In genomic region chr17:75393523-75394331, GRCh38 we compare ENCODE assay signal across 7 cellular contexts. TPM values are rescaled to one million over a fixed set of nuclear protein-coding genes. Genes with fewer than 3 reads are reported as not detected.
DNase-seq lines count a peak whose midpoint lies in the region; ATAC-seq and TF ChIP-seq lines count a peak whose summit lies in the region.

No MANE protein-coding gene starts in this region.

- no peaks in the 10 kb centered on the region for H3K9me3 ChIP-seq in smooth muscle cell (replicated peaks; ENCODE audit: low read depth)

- CTCF ChIA-PET in WTC11 (lab: Charles Lee), result interaction anchor here (0.6 to 2.9 kb wide), 22 partner anchors 10 to 1697 kb away, joined by 3 to 34 read pairs (median 4); partner anchors contain the start of genes GRB2, MIF4GD, MRPS7 and SLC25A19

- peaks cover 10% of the 10 kb centered on the region for H3F3A ChIP-seq in smooth muscle cell (ENCODE audit: low read depth)

- H3K36me3 ChIP-seq in smooth muscle cell (ENCODE audit: low read depth), result no peaks in the 10 kb centered on the region

- no peak for TF ChIP-seq CTCF in WTC11 (IDR thresholded peaks at IDR 0.05)
- peak; percentile 15 for TF ChIP-seq CTCF in cardiac fibroblast (IDR thresholded peaks at IDR 0.05; ENCODE audit: low read depth, low read length)
- no peak for TF ChIP-seq CTCF in smooth muscle cell (IDR thresholded peaks at IDR 0.05; ENCODE audit: borderline replicate concordance, insufficient read depth, poor library complexity, severe bottlenecking)

- peaks cover 27% of the 10 kb centered on the region for H3K4me1 ChIP-seq in smooth muscle cell (ENCODE audit: low read depth)

- POLR2A ChIA-PET in WTC11 (lab: Charles Lee), result interaction anchor here (0.5 to 2.5 kb wide), 21 partner anchors 10 to 1303 kb away, joined by 3 to 12 read pairs (median 5); partner anchors contain the start of genes GGA3, GRB2, MIF4GD and SLC25A19

- no peaks in the 10 kb centered on the region for H3K27me3 ChIP-seq in smooth muscle cell (ENCODE audit: low read depth)

- H3K4me3 Mint-ChIP-seq in WTC11, result peak overlapping the region; percentile 94
- peak overlapping the region; percentile 93 to 98 (median 94) for H3K4me3 Mint-ChIP-seq in immature natural killer cell

- H3K9ac ChIP-seq in smooth muscle cell (ENCODE audit: low read depth), result peak overlapping the region; percentile 64

- peaks cover 92% of the 10 kb centered on the region for H3K79me2 ChIP-seq in smooth muscle cell (ENCODE audit: low read depth)

- ATAC-seq in GM18517 (IDR thresholded peaks at IDR 0.05; ENCODE audit: unreplicated experiment) (peak; percentile 64), HG03108 (IDR thresholded peaks at IDR 0.05; ENCODE audit: unreplicated experiment) (peak; percentile 74), WTC11 (peak; percentile 97)

- peak overlapping the region; percentile 76 for H2AFZ ChIP-seq in smooth muscle cell (ENCODE audit: low read depth)

- H3K4me2 ChIP-seq in smooth muscle cell, result peak overlapping the region; percentile 87

- DNase-seq in NCI-H2196 treated with DMSO at 0.1 percent for 48 hours (lab: John Stamatoyannopoulos, UW; ENCODE audit: unreplicated experiment), result peak; percentile 94
- DNase-seq in WTC11 (ENCODE audit: low spot score), result peak; percentile 100
- DNase-seq in cardiac fibroblast (ENCODE audit: low read depth in 2 of 2), result peak; percentile 98 to 99
- peak; percentile 83 to 85 (median 85) for DNase-seq in immature natural killer cell
- peak; percentile 90 for DNase-seq in smooth muscle cell (lab: John Stamatoyannopoulos, UW; ENCODE audit: unreplicated experiment)

- H3K27ac ChIP-seq in smooth muscle cell (ENCODE audit: low read depth), result peak overlapping the region; percentile 71

- H3K36me3 Mint-ChIP-seq in WTC11 (peaks cover 17% of the 10 kb centered on the region; the same call in 1 of the 2 replicates), immature natural killer cell (peaks cover 2 to 4% (median 4%) of the 10 kb centered on the region in 3 donors)

- 2% methylated on average over 21 of the region's 28 CpGs for WGBS in smooth muscle cell (ENCODE audit: low lambda C conversion rate)

- H4K20me1 ChIP-seq in smooth muscle cell (ENCODE audit: low read depth), result peaks cover 34% of the 10 kb centered on the region

- H3K27ac Mint-ChIP-seq in WTC11 (peak overlapping the region; percentile 95), immature natural killer cell (peak overlapping the region; percentile 82 to 93 (median 91))

- H3K4me3 ChIP-seq in cardiac fibroblast (replicated peaks in 1 of 2; ENCODE audit: low read depth in 2 of 2, low read length in 2 of 2), result peak overlapping the region; percentile 69 to 70
- H3K4me3 ChIP-seq in smooth muscle cell, result peak overlapping the region; percentile 68

- H3K27me3 Mint-ChIP-seq in WTC11 (ENCODE audit: low read depth), result peaks cover 2% of the 10 kb centered on the region; the same call in 1 of the 2 replicates
- peaks cover 0 to 5% (median 5%) of the 10 kb centered on the region in 3 donors for H3K27me3 Mint-ChIP-seq in immature natural killer cell (ENCODE audit: low read depth in 3 of 3)

- no peaks in the 10 kb centered on the region for H3K9me3 Mint-ChIP-seq in WTC11
- no peaks in the 10 kb centered on the region for H3K9me3 Mint-ChIP-seq in immature natural killer cell

- H3K4me1 Mint-ChIP-seq in WTC11 (peaks cover 42% of the 10 kb centered on the region), immature natural killer cell (peaks cover 73 to 89% of the 10 kb centered on the region in 2 donors)

TF ChIP-seq in WTC11, 78 proteins besides CTCF, POLR2A, EP300 and RAD21 (continues in another document):
- TF ChIP-seq ATF1 (CRISPR knock-in tag; IDR thresholded peaks at IDR 0.05), result no peak
- no peak for TF ChIP-seq ATF6 (CRISPR knock-in tag; IDR thresholded peaks at IDR 0.05)
- no peak for TF ChIP-seq NFATC4 (CRISPR knock-in tag; IDR thresholded peaks at IDR 0.05)
- no peak for TF ChIP-seq NR2C2 (CRISPR knock-in tag; IDR thresholded peaks at IDR 0.05)
- no peak for TF ChIP-seq E2F4 (CRISPR knock-in tag; IDR thresholded peaks at IDR 0.05; ENCODE audit: borderline replicate concordance, low read depth)
- TF ChIP-seq AR (CRISPR knock-in tag; IDR thresholded peaks at IDR 0.05), result no peak
- TF ChIP-seq ZNF423 (CRISPR knock-in tag; IDR thresholded peaks at IDR 0.05), result no peak
- no peak for TF ChIP-seq ZNF219 (CRISPR knock-in tag; IDR thresholded peaks at IDR 0.05; ENCODE audit: borderline replicate concordance)
- no peak for TF ChIP-seq NR3C1 (CRISPR knock-in tag; conservative IDR thresholded peaks at IDR 0.05; ENCODE audit: low read depth)
- TF ChIP-seq ETV6 (CRISPR knock-in tag; IDR thresholded peaks at IDR 0.05), result peak; percentile 97
- TF ChIP-seq CDX4 (CRISPR knock-in tag; IDR thresholded peaks at IDR 0.05; ENCODE audit: borderline replicate concordance), result no peak
- TF ChIP-seq MAX (CRISPR knock-in tag; IDR thresholded peaks at IDR 0.05), result peak; percentile 43; the same call in 1 of the 2 replicates
- no peak for TF ChIP-seq ATF2 (CRISPR knock-in tag; IDR thresholded peaks at IDR 0.05; ENCODE audit: borderline replicate concordance, low read depth)
- TF ChIP-seq GRHL2 (CRISPR knock-in tag; IDR thresholded peaks at IDR 0.05; ENCODE audit: insufficient replicate concordance, severe bottlenecking), result no peak
- TF ChIP-seq FOXK1 (CRISPR knock-in tag; IDR thresholded peaks at IDR 0.05), result peak; percentile 46; the same call in 1 of the 2 replicates
- no peak for TF ChIP-seq ZNF263 (CRISPR knock-in tag; IDR thresholded peaks at IDR 0.05; ENCODE audit: low read depth)

RNA-seq across cellular contexts. Expression of gene GRB2, which starts 11.8 kb away (rescaled TPM):
- 82.9 to 93.3 TPM (median 92.6 TPM) in 3 replicates for total RNA-seq in WTC11 (2021)
- 100 to 1,000 TPM; 104 to 161 (median 135) TPM for polyA plus RNA-seq in immature natural killer cell
- total RNA-seq in smooth muscle cell, result 62.4 and 76.5 TPM in 2 replicates
- 80.1 and 83.2 TPM in 2 replicates for polyA plus RNA-seq in smooth muscle cell

Comparison
In these comparisons a context has a peak if more than half of its experiments do, and no peak if none do; other contexts are left out.
1. Peak in every context shown above with its lines: DNase-seq, ATAC-seq, H3K4me3 ChIP-seq and H3K27ac ChIP-seq.